Comparison of ENCODE assay signal across 24 cellular contexts in the genomic region with DNA sequence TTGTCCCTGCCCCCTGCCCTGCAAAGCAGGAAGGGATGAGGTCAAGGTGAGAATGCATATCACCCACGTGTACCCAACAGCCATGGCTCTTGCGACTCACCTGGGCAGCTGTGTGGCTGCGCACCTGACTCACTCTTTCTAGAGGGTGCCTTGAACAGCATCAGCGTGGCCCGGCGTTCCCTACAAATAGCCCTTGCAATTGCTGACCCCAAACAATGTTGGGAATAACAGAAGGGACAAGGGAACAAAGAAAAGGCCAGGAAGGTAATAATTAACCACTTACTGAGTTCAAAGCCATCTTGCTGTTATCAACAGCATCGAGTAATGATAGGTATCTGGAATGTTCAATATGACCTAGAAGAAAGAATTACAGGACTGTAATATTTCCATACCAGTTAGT. TPM values are rescaled to one million over a fixed set of nuclear protein-coding genes. Genes with fewer than 3 reads are reported as not detected.
DNase-seq lines count a peak whose midpoint lies in the region; ATAC-seq and TF ChIP-seq lines count a peak whose summit lies in the region.
"Had no signal": no experiment of that assay in that cellular context is flagged by ENCODE, and none has a peak within 500 bp of the region (broad histone marks: within the 10 kb centered on the region; RNA-seq: fewer than 3 reads in every experiment).

No MANE protein-coding gene starts in this region.

- H3K27ac ChIP-seq in 22Rv1 (peak overlapping the region; percentile 23; the same call in 1 of the 2 replicates), body of pancreas (peak overlapping the region; percentile 70 to 98 (median 96)), left lung (no peak overlapping the region), lower lobe of right lung (no peak overlapping the region), mammary epithelial cell (ENCODE audit: insufficient read depth, low read depth, low read length) (no peak overlapping the region), neural progenitor cell (no peak overlapping the region)
- H3K27ac ChIP-seq: SJCRH30 had no signal

- intact Hi-C loops in body of pancreas (cut with DNase I): no loop called here
- intact Hi-C loops in left lung (cut with DNase I): no loop called here
- intact Hi-C loops in lower lobe of right lung (cut with DNase I): no loop called here
- intact Hi-C loops in mammary epithelial cell (cut with micrococcal nuclease): no loop called here

- H3K4me2 ChIP-seq in mammary epithelial cell (ENCODE audit: insufficient read depth, low read depth, low read length) (no peak overlapping the region), neural progenitor cell (no peak overlapping the region)

- in situ Hi-C loops in mammary epithelial cell (cut with MboI; ENCODE audit: low sequenced_read_pairs in 2 of 2): no loop called here

- H3K4me3 Mint-ChIP-seq in progenitor cell of endocrine pancreas (ENCODE audit: low read depth): peak overlapping the region; percentile 8
- H3K4me3 Mint-ChIP-seq in neural progenitor cell: no peak overlapping the region
- H3K4me3 Mint-ChIP-seq: CD14-positive monocyte had no signal

- H3K36me3 Mint-ChIP-seq in progenitor cell of endocrine pancreas (ENCODE audit: insufficient read depth) (peaks cover 8% of the 10 kb centered on the region), neural progenitor cell (no peaks in the 10 kb centered on the region)
- H3K36me3 Mint-ChIP-seq: CD14-positive monocyte had no signal

- no peaks in the 10 kb centered on the region for H3K27me3 ChIP-seq in body of pancreas
- peaks cover 0 to 25% of the 10 kb centered on the region in 2 donors for H3K27me3 ChIP-seq in left lung
- H3K27me3 ChIP-seq in lower lobe of right lung (ENCODE audit: low read depth): no peaks in the 10 kb centered on the region
- no peaks in the 10 kb centered on the region for H3K27me3 ChIP-seq in mammary epithelial cell (ENCODE audit: insufficient read depth, low read length)
- H3K27me3 ChIP-seq in neural progenitor cell: no peaks in the 10 kb centered on the region
- H3K27me3 ChIP-seq: SJCRH30 had no signal

- H3K27ac Mint-ChIP-seq in progenitor cell of endocrine pancreas: peak overlapping the region; percentile 86
- no peak overlapping the region for H3K27ac Mint-ChIP-seq in neural progenitor cell

- dilution Hi-C loops in mammary epithelial cell (cut with HindIII; ENCODE audit: low sequenced_read_pairs): no loop called here

- H3K9ac ChIP-seq in mammary epithelial cell (ENCODE audit: insufficient read depth, low read length) (no peak overlapping the region), neural progenitor cell (no peak overlapping the region)

- ATAC-seq in body of pancreas (no peak), left lung (peak; percentile 3), lower lobe of right lung (no peak), GM21825 (IDR thresholded peaks at IDR 0.05; ENCODE audit: unreplicated experiment) (no peak)
- ATAC-seq: K562 had no signal

- H2AFZ ChIP-seq in mammary epithelial cell (ENCODE audit: low read depth, low read length) (no peak overlapping the region), neural progenitor cell (replicated peaks) (no peak overlapping the region)

- no peak for TF ChIP-seq POLR2A in body of pancreas (IDR thresholded peaks at IDR 0.05)

- H3K4me3 ChIP-seq in body of pancreas: no peak overlapping the region
- no peak overlapping the region for H3K4me3 ChIP-seq in left lung
- H3K4me3 ChIP-seq in lower lobe of right lung: no peak overlapping the region
- H3K4me3 ChIP-seq in mammary epithelial cell (replicated peaks in 1 of 3; ENCODE audit: insufficient read depth in 1 of 3, low read depth in 2 of 3, low read length in 3 of 3): no peak overlapping the region
- no peak overlapping the region for H3K4me3 ChIP-seq in neural progenitor cell
- H3K4me3 ChIP-seq: K562, SJCRH30 had no signal

- 42 to 45% methylated on average over 7 of the region's 7 CpGs for WGBS in body of pancreas, 2 donors
- WGBS in mammary epithelial cell (ENCODE audit: low coverage, missing lambda C conversion rate): 88% methylated on average over 7 of the region's 7 CpGs

- H3F3A ChIP-seq in neural progenitor cell (ENCODE audit: low read depth): no peaks in the 10 kb centered on the region

- H3K79me2 ChIP-seq in mammary epithelial cell (ENCODE audit: insufficient read depth, low read length) (no peaks in the 10 kb centered on the region), neural progenitor cell (ENCODE audit: low read depth) (peaks cover 3% of the 10 kb centered on the region)

- DNase-seq in body of pancreas (no peak), left lung (no peak), progenitor cell of endocrine pancreas (ENCODE audit: low spot score, unreplicated experiment) (no peak), lower lobe of right lung (no peak), mammary epithelial cell (no peak), neural progenitor cell (ENCODE audit: low spot score) (no peak)
- DNase-seq: EL, GF-D8, H7, MM.1S, NCI-H1048, NCI-H1417 treated with DMSO at 0.1 percent for 48 hours, NCI-H187, NCI-H446, NCI-H526, OCI-M1, SJCRH30 had no signal

- no peaks in the 10 kb centered on the region for H3K27me3 Mint-ChIP-seq in progenitor cell of endocrine pancreas
- peaks cover 5% of the 10 kb centered on the region for H3K27me3 Mint-ChIP-seq in neural progenitor cell (ENCODE audit: insufficient read depth, low read depth)

- H3K9me3 ChIP-seq in body of pancreas (no peaks in the 10 kb centered on the region), left lung (no peaks in the 10 kb centered on the region), lower lobe of right lung (no peaks in the 10 kb centered on the region), mammary epithelial cell (replicated peaks; ENCODE audit: insufficient read depth, low read length) (no peaks in the 10 kb centered on the region), neural progenitor cell (ENCODE audit: low read depth) (no peaks in the 10 kb centered on the region)
- H3K9me3 ChIP-seq: SJCRH30 had no signal

- peaks cover 60% of the 10 kb centered on the region for H3K4me1 Mint-ChIP-seq in progenitor cell of endocrine pancreas (ENCODE audit: low read depth)
- H3K4me1 Mint-ChIP-seq in neural progenitor cell: no peaks in the 10 kb centered on the region
- H3K4me1 Mint-ChIP-seq: CD14-positive monocyte had no signal

- TF ChIP-seq CTCF in 22Rv1 (IDR thresholded peaks at IDR 0.05) (no peak), body of pancreas (IDR thresholded peaks at IDR 0.05) (no peak), left lung (IDR thresholded peaks at IDR 0.05) (no peak), progenitor cell of endocrine pancreas (IDR thresholded peaks at IDR 0.05; ENCODE audit: unreplicated experiment) (no peak), lower lobe of right lung (IDR thresholded peaks at IDR 0.05) (no peak), mammary epithelial cell (conservative IDR thresholded peaks at IDR 0.05 in 1 of 2, IDR thresholded peaks at IDR 0.05 in 1 of 2; ENCODE audit: extremely low read depth in 1 of 2, insufficient read depth in 1 of 2, low read depth in 1 of 2, low read length in 2 of 2) (no peak), neural progenitor cell (IDR thresholded peaks at IDR 0.05) (no peak)

- no TSS peak for BruUV-seq in mammary epithelial cell (replicated peaks; lab: Mats Ljungman, UMichigan)

- peaks cover 7 to 12% of the 10 kb centered on the region in 2 donors for H3K36me3 ChIP-seq in body of pancreas (replicated peaks in 1 of 2; ENCODE audit: insufficient read depth in 1 of 2, low read depth in 2 of 2)
- H3K36me3 ChIP-seq in left lung: no peaks in the 10 kb centered on the region
- peaks cover 11% of the 10 kb centered on the region for H3K36me3 ChIP-seq in lower lobe of right lung
- H3K36me3 ChIP-seq in mammary epithelial cell (ENCODE audit: insufficient read depth, low read length): no peaks in the 10 kb centered on the region
- H3K36me3 ChIP-seq in neural progenitor cell: no peaks in the 10 kb centered on the region
- H3K36me3 ChIP-seq: SJCRH30 had no signal

- H3K9me3 Mint-ChIP-seq in progenitor cell of endocrine pancreas (ENCODE audit: low read depth) (peaks cover 3% of the 10 kb centered on the region), neural progenitor cell (no peaks in the 10 kb centered on the region)
- H3K9me3 Mint-ChIP-seq: CD14-positive monocyte had no signal

- CTCF ChIA-PET in mammary epithelial cell (lab: Charles Lee; ENCODE audit: low non-redundant PET): no interaction called here

- H4K20me1 ChIP-seq in mammary epithelial cell (ENCODE audit: insufficient read depth, low read length): no peaks in the 10 kb centered on the region
- H4K20me1 ChIP-seq in neural progenitor cell (ENCODE audit: low read depth): no peaks in the 10 kb centered on the region

- H3K4me1 ChIP-seq in body of pancreas (peaks cover 92% of the 10 kb centered on the region), left lung (peaks cover 0 to 4% of the 10 kb centered on the region in 2 donors), lower lobe of right lung (peaks cover 11% of the 10 kb centered on the region), mammary epithelial cell (ENCODE audit: insufficient read depth, low read length) (no peaks in the 10 kb centered on the region), neural progenitor cell (no peaks in the 10 kb centered on the region)
- H3K4me1 ChIP-seq: SJCRH30 had no signal

RNA-seq across cellular contexts. Expression of gene TMPRSS2, which starts 10.1 kb away (rescaled TPM):
- total RNA-seq in body of pancreas (10 to 100 TPM; 45.7 to 60.3 TPM), left lung (100 to 1,000 TPM in 1 of 2 donors, 10 to 100 TPM in 1; 56.8 to 137 TPM), progenitor cell of endocrine pancreas (23.7 and 29.4 TPM in 2 replicates), lower lobe of right lung (87.7 TPM), mammary epithelial cell (under 1 TPM in 1 of 2 donors, not detected in 1; 0.83 TPM), neural progenitor cell (ENCODE audit: low replicate concordance) (0.99 and 1.5 TPM in 2 replicates)
- polyA plus RNA-seq in mammary epithelial cell: not detected
- polyA minus RNA-seq in mammary epithelial cell: not detected
- total RNA-seq: A172, LHCN-M2, SJCRH30 had no signal
- polyA plus RNA-seq: AG04450, CD14-positive monocyte, K562 had no signal

Comparison
In these comparisons a context has a peak if more than half of its experiments do, and no peak if none do; other contexts are left out.
1. H3K27ac ChIP-seq: peak in 22Rv1 (single experiment) and body of pancreas (4 of 4); none in left lung (0 of 2), lower lobe of right lung (single experiment), mammary epithelial cell (single experiment) and neural progenitor cell (single experiment).